Comparison of ENCODE assay signal across 10 cellular contexts in the genomic region with DNA sequence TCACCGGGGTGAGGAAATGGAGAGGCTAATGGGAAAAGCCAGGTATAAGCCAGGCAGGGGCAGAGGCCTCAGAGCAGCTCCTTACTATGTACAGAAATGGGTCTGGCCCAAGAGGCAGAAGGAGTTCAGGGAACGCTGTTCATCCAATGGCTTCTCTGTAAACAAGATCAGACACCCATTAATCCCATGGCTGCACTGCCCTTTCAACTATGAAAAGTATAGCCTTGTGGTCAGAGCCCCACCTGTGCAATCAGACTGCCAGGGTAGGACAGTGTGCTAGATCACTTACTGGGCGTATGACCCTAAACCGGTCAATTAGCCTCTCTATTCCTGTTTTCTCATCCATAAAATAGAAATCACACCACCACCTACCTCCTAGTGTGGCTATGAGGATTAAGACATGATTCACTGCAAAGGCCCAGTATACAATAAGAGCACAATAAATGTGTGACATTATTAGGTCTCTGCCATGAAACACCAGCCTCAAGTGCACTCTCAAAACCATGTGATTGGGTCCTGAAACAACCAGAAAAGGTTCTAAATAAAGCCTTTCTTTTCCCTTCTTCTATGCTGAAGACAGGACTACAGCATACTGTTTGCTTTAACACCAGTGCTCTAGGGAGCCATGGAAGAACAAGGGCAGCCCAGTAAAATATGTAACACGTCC. TPM values are rescaled to one million over a fixed set of nuclear protein-coding genes. Genes with fewer than 3 reads are reported as not detected.
A peak's percentile ranks its signal among the peaks of the same experiment; 100 is the strongest.
DNase-seq lines count a peak whose midpoint lies in the region; ATAC-seq and TF ChIP-seq lines count a peak whose summit lies in the region.
"Had no signal": no experiment of that assay in that cellular context is flagged by ENCODE, and none has a peak within 500 bp of the region (broad histone marks: within the 10 kb centered on the region; RNA-seq: fewer than 3 reads in every experiment).

No MANE protein-coding gene starts in this region.

- no peaks in the 10 kb centered on the region for H3K27me3 Mint-ChIP-seq in activated naive CD4-positive, alpha-beta T cell treated with anti-CD3 and anti-CD28 coated beads for 36 hours (ENCODE audit: low read depth)
- H3K27me3 Mint-ChIP-seq in T-cell, result no peaks in the 10 kb centered on the region

- H3K27ac ChIP-seq in left lung, result peak overlapping the region; percentile 70 to 96
- H3K27ac ChIP-seq in thymus (ENCODE audit: low read depth), result peak overlapping the region; percentile 78
- H3K27ac ChIP-seq: epithelial cell of prostate, SJSA1 had no signal

- ATAC-seq in T-cell (replicated peaks in 1 of 4), result no peak
- no peak for ATAC-seq in left lung
- no peak for ATAC-seq in HG03378 (IDR thresholded peaks at IDR 0.05; ENCODE audit: unreplicated experiment)

- no peaks in the 10 kb centered on the region for H3K9me3 ChIP-seq in left lung
- no peaks in the 10 kb centered on the region for H3K9me3 ChIP-seq in thymus (ENCODE audit: control insufficient read depth)
- H3K9me3 ChIP-seq: SJSA1 had no signal

- H3K36me3 ChIP-seq in left lung (no peaks in the 10 kb centered on the region), thymus (ENCODE audit: control insufficient read depth, insufficient read depth) (peaks cover 5% of the 10 kb centered on the region)

- no peak overlapping the region for H3K4me3 ChIP-seq in left lung
- H3K4me3 ChIP-seq in thymus (ENCODE audit: low read length), result peak overlapping the region; percentile 26
- H3K4me3 ChIP-seq: SJSA1 had no signal

- peaks cover 53% of the 10 kb centered on the region for H3K4me1 Mint-ChIP-seq in activated naive CD4-positive, alpha-beta T cell treated with anti-CD3 and anti-CD28 coated beads for 36 hours (ENCODE audit: low read depth)
- H3K4me1 Mint-ChIP-seq in T-cell, result peaks cover 73 to 80% (median 77%) of the 10 kb centered on the region in 3 donors

- no peak for DNase-seq in activated naive CD4-positive, alpha-beta T cell treated with anti-CD3 and anti-CD28 coated beads for 36 hours
- no peak for DNase-seq in activated naive CD4-positive, alpha-beta T cell treated with anti-CD3 and anti-CD28 coated beads, Interleukin-2, amount 50 U/mL, for 16 hours
- no peak for DNase-seq in T-cell
- no peak for DNase-seq in left lung
- no peak for DNase-seq in SW480 (ENCODE audit: low spot score)
- DNase-seq in NCI-H2081 (lab: John Stamatoyannopoulos, UW), result no peak

- no peak for TF ChIP-seq CTCF in left lung (IDR thresholded peaks at IDR 0.05)

- CTCF ChIA-PET in activated naive CD4-positive, alpha-beta T cell treated with anti-CD3 and anti-CD28 coated beads for 36 hours (lab: Charles Lee), result interaction anchor here (0.8 to 6.9 kb wide), 8 partner anchors 12 to 193 kb away, joined by 3 to 66 read pairs (median 7); no protein-coding TSS in a partner anchor
- CTCF ChIA-PET in T-cell (lab: Charles Lee), result interaction anchor here (0.7 to 5.3 kb wide), 12 partner anchors 9 to 193 kb away, joined by 3 to 29 read pairs (median 4); no protein-coding TSS in a partner anchor

- peaks cover 8 to 77% of the 10 kb centered on the region in 2 donors for H3K4me1 ChIP-seq in left lung
- H3K4me1 ChIP-seq in thymus (ENCODE audit: control insufficient read depth, insufficient read depth, low read length), result peaks cover 34% of the 10 kb centered on the region

- WGBS in thymus, result 83% methylated on average over 5 of the region's 5 CpGs

- H3K27me3 ChIP-seq in left lung (no peaks in the 10 kb centered on the region), thymus (ENCODE audit: control insufficient read depth, insufficient read depth) (no peaks in the 10 kb centered on the region)
- H3K27me3 ChIP-seq: SJSA1 had no signal

- peak overlapping the region; percentile 77 for H3K4me3 Mint-ChIP-seq in activated naive CD4-positive, alpha-beta T cell treated with anti-CD3 and anti-CD28 coated beads for 36 hours
- peak overlapping the region; percentile 78 to 95 (median 92) for H3K4me3 Mint-ChIP-seq in T-cell

- peaks cover 23% of the 10 kb centered on the region for H3K36me3 Mint-ChIP-seq in activated naive CD4-positive, alpha-beta T cell treated with anti-CD3 and anti-CD28 coated beads for 36 hours (ENCODE audit: low read depth)
- peaks cover 15% of the 10 kb centered on the region for H3K36me3 Mint-ChIP-seq in T-cell

- H3K9me3 Mint-ChIP-seq in activated naive CD4-positive, alpha-beta T cell treated with anti-CD3 and anti-CD28 coated beads for 36 hours, result no peaks in the 10 kb centered on the region
- no peaks in the 10 kb centered on the region for H3K9me3 Mint-ChIP-seq in T-cell

- intact Hi-C loops in activated naive CD4-positive, alpha-beta T cell treated with anti-CD3 and anti-CD28 coated beads for 36 hours (cut with micrococcal nuclease), result loop anchor here (10.0 kb wide), 2 partner anchors 589 to 699 kb away; no protein-coding TSS in a partner anchor
- intact Hi-C loops in left lung (cut with DNase I), result loop anchor here in 1 of 2 donors (10.0 kb wide), 1 partner anchor 111 kb away; no protein-coding TSS in a partner anchor

- POLR2A ChIA-PET in T-cell (lab: Charles Lee), result interaction anchor here (0.5 to 2.9 kb wide), 16 partner anchors 9 to 219 kb away, joined by 3 to 19 read pairs (median 4); no protein-coding TSS in a partner anchor

- peak overlapping the region; percentile 96 for H3K27ac Mint-ChIP-seq in activated naive CD4-positive, alpha-beta T cell treated with anti-CD3 and anti-CD28 coated beads for 36 hours
- H3K27ac Mint-ChIP-seq in T-cell, result peak overlapping the region; percentile 99

RNA-seq across cellular contexts. Expression of a gene that starts 4.4 kb away (rescaled TPM):
- total RNA-seq in activated naive CD4-positive, alpha-beta T cell treated with anti-CD3 and anti-CD28 coated beads for 36 hours, result 100 to 1,000 TPM in 1 of 2 experiments, 10 to 100 TPM in 1; 87.8 to 101 TPM
- total RNA-seq in T-cell (100 to 1,000 TPM; 225 to 333 (median 238) TPM), left lung (10 to 100 TPM; 32.7 to 52.6 TPM)
- 25.2 TPM for polyA plus RNA-seq in thymus
